Comparison of ENCODE assay signal across 13 cellular contexts in genomic region chr3:89059201-89059600, GRCh38. TPM values are rescaled to one million over a fixed set of nuclear protein-coding genes. Genes with fewer than 3 reads are reported as not detected.
A peak's percentile ranks its signal among the peaks of the same experiment; 100 is the strongest.
DNase-seq lines count a peak whose midpoint lies in the region; ATAC-seq, FAIRE-seq and TF ChIP-seq lines count a peak whose summit lies in the region.
"Had no signal": no experiment of that assay in that cellular context is flagged by ENCODE, and none has a peak within 500 bp of the region (broad histone marks: within the 10 kb centered on the region; RNA-seq: fewer than 3 reads in every experiment).

No MANE protein-coding gene starts in this region.

- no peaks in the 10 kb centered on the region for H3K4me1 ChIP-seq in keratinocyte (ENCODE audit: control insufficient read depth, extremely low read depth, insufficient read depth, low read length)
- H3K4me1 ChIP-seq: gastroesophageal sphincter had no signal

- no peaks in the 10 kb centered on the region for H3K36me3 ChIP-seq in keratinocyte (ENCODE audit: control insufficient read depth in 2 of 2, extremely low read depth in 1 of 2, insufficient read depth in 2 of 2, low read length in 2 of 2)
- H3K36me3 ChIP-seq: gastroesophageal sphincter had no signal

- H3K4me3 ChIP-seq in AG04449 (ENCODE audit: low read depth, low read length) (no peak overlapping the region), keratinocyte (ENCODE audit: control insufficient read depth in 2 of 3, extremely low read depth in 1 of 3, insufficient read depth in 2 of 3, low read depth in 1 of 3, low read length in 3 of 3) (no peak overlapping the region)
- H3K4me3 ChIP-seq: gastroesophageal sphincter had no signal

- no peak for ATAC-seq in HG03139 (IDR thresholded peaks at IDR 0.05; ENCODE audit: unreplicated experiment)
- ATAC-seq: activated naive CD4-positive, alpha-beta T cell treated with anti-CD3 and anti-CD28 coated beads, Interleukin-2, amount 50 U/mL, for 72 hours; gastroesophageal sphincter; WTC11 had no signal

- CTCF ChIA-PET in AG04449 (lab: Yijun Ruan, JAX) = interaction anchor here (0.9 kb wide), 1 partner anchor 8 kb away, joined by 4 read pairs; no protein-coding TSS in a partner anchor

- DNase-seq in AG04449 (ENCODE audit: low read depth, low spot score) (peak; percentile 14), HT1080 (ENCODE audit: low read depth) (peak; percentile 45), astrocyte of the hippocampus (ENCODE audit: low read depth, low spot score) (peak; percentile 80), keratinocyte (ENCODE audit: low read depth, low spot score) (no peak), NCI-H524 treated with DMSO at 0.1 percent for 48 hours (lab: John Stamatoyannopoulos, UW) (no peak), SHP77 (lab: John Stamatoyannopoulos, UW) (no peak), GOT3 (lab: John Stamatoyannopoulos, UW) (no peak)
- DNase-seq: activated CD8-positive, alpha-beta memory T cell treated with anti-CD3 and anti-CD28 coated beads, Interleukin-2, amount 50 U/mL, for 48 hours; DMS53 had no signal

- H3K27me3 ChIP-seq in keratinocyte (ENCODE audit: control insufficient read depth, extremely low read depth, insufficient read depth, low read length) = no peaks in the 10 kb centered on the region
- H3K27me3 ChIP-seq: gastroesophageal sphincter had no signal

- no peaks in the 10 kb centered on the region for H3K9me1 ChIP-seq in keratinocyte (ENCODE audit: control insufficient read depth, extremely low read depth, insufficient read depth, low read length)

- dilution Hi-C loops in keratinocyte (cut with MboI; ENCODE audit: extremely low pct_ligation_motif_present, low sequenced_read_pairs) = no loop called here

- no peak overlapping the region for H3K4me2 ChIP-seq in keratinocyte (ENCODE audit: control insufficient read depth, extremely low read depth, insufficient read depth, low read depth, low read length)

- H3K27ac ChIP-seq in keratinocyte (ENCODE audit: control insufficient read depth, insufficient read depth, low read length) = no peak overlapping the region
- H3K27ac ChIP-seq: gastroesophageal sphincter had no signal

- POLR2A ChIA-PET in AG04449 (lab: Yijun Ruan, JAX) = no interaction called here

- H3K9ac ChIP-seq in keratinocyte (ENCODE audit: control insufficient read depth, extremely low read depth, insufficient read depth, low read length) = no peak overlapping the region

- peak; percentile 41 for FAIRE-seq in keratinocyte (lab: Jason Lieb, UNC)

- no peaks in the 10 kb centered on the region for H3K9me3 ChIP-seq in keratinocyte (ENCODE audit: control insufficient read depth, low read depth, low read length)
- H3K9me3 ChIP-seq: gastroesophageal sphincter had no signal

- no peak for TF ChIP-seq CTCF in AG04449 (IDR thresholded peaks at IDR 0.05; ENCODE audit: insufficient read depth, low read length, missing control alignments)
- TF ChIP-seq CTCF in keratinocyte (optimal IDR thresholded peaks at IDR 0.05 in 1 of 3, IDR thresholded peaks at IDR 0.05 in 1 of 3, conservative IDR thresholded peaks at IDR 0.05 in 1 of 3; ENCODE audit: extremely low read depth in 1 of 3, insufficient read depth in 2 of 3, low read length in 3 of 3) = no peak

- no peak overlapping the region for H2AFZ ChIP-seq in keratinocyte (ENCODE audit: control insufficient read depth, low read length)

- no peaks in the 10 kb centered on the region for H4K20me1 ChIP-seq in keratinocyte (ENCODE audit: control insufficient read depth, extremely low read depth, insufficient read depth, low read length)

- H3K79me2 ChIP-seq in keratinocyte (ENCODE audit: control insufficient read depth, insufficient read depth, low read length) = no peaks in the 10 kb centered on the region

RNA-seq across cellular contexts. Expression of gene EPHA3, which starts 48.2 kb away (rescaled TPM):
- not detected in 2 replicates for total RNA-seq in HT1080 (2014; rRNA removed; shearing (Covaris generic))
- 0.09 and 0.10 TPM in 2 replicates for polyA plus RNA-seq in HT1080 (2015; cell fraction: cytosol; rRNA removed)
- 0.08 and 0.33 TPM in 2 replicates for polyA plus RNA-seq in HT1080 (2015; cell fraction: nucleus; rRNA removed)
- polyA plus RNA-seq in keratinocyte = 0.02 to 0.52 TPM (median 0.13 TPM) in 3 replicates
- polyA plus RNA-seq in keratinocyte (2011; ENCODE audit: low read depth) = not detected
- 0.03 and 0.05 TPM in 2 replicates for polyA plus RNA-seq in keratinocyte (2011; cell fraction: cytosol; rRNA removed)
- 0.17 and 0.20 TPM in 2 replicates for polyA plus RNA-seq in keratinocyte (2011; cell fraction: nucleus; rRNA removed)
- polyA plus RNA-seq in keratinocyte (2012; ENCODE audit: low replicate concordance) = 0.01 and 0.03 TPM in 2 replicates
- 0.42 to 1.6 TPM in 2 of 3 replicates, not detected in the other for polyA minus RNA-seq in keratinocyte
- polyA minus RNA-seq in keratinocyte (2011; cell fraction: cytosol; rRNA and poly(A)+ RNA removed) = not detected
- polyA minus RNA-seq in keratinocyte (2011; cell fraction: nucleus; rRNA and poly(A)+ RNA removed) = 0.32 and 0.78 TPM in 2 replicates

Comparison
In these comparisons a context has a peak if more than half of its experiments do, and no peak if none do; other contexts are left out.
1. DNase-seq: peak in AG04449 (single experiment), HT1080 (single experiment) and astrocyte of the hippocampus (single experiment); none in keratinocyte (single experiment), NCI-H524 treated with DMSO at 0.1 percent for 48 hours (single experiment), SHP77 (0 of 2) and GOT3 (single experiment).